In genomic region chr3:58206406-58207011, GRCh38 we compare ENCODE assay signal across 12 cellular contexts. TPM values are rescaled to one million over a fixed set of nuclear protein-coding genes. Genes with fewer than 3 reads are reported as not detected.
DNase-seq lines count a peak whose midpoint lies in the region; ATAC-seq lines count a peak whose summit lies in the region.
"Had no signal": no experiment of that assay in that cellular context is flagged by ENCODE, and none has a peak within 500 bp of the region (broad histone marks: within the 10 kb centered on the region; RNA-seq: fewer than 3 reads in every experiment).

No MANE protein-coding gene starts in this region.

- ATAC-seq in HG03196 (IDR thresholded peaks at IDR 0.05; ENCODE audit: unreplicated experiment) = no peak
- no peak for ATAC-seq in stimulated activated naive B cell treated with anti-CD40 and anti-IgM and Interleukin-4, amounts not matched to agents 10 μg/mL and 1 μg/mL and 100 μg/mL, for 72 hours (replicated peaks)

- H3K9ac ChIP-seq in GM23248 = no peak overlapping the region

- peaks cover 6% of the 10 kb centered on the region for H3K4me1 ChIP-seq in GM23248 (ENCODE audit: insufficient read depth)
- H3K4me1 ChIP-seq: tibial nerve had no signal

- H3K27ac Mint-ChIP-seq in activated T-helper 1 cell treated with anti-CD3 and anti-CD28 coated beads, Interleukin-12 subunit alpha, Interleukin-12 subunit beta, Interleukin-2, Interleukin-4 antibody, amounts not matched to agents 30 ng/mL and 10 ng/mL and 1 ng/mL, durations not matched to agents 14 hours and 24 hours and 36 hours = peak overlapping the region; percentile 20
- no peak overlapping the region for H3K27ac Mint-ChIP-seq in stimulated activated naive B cell treated with anti-CD40 and anti-IgM and Interleukin-4, amounts not matched to agents 10 μg/mL and 1 μg/mL and 100 μg/mL, for 72 hours

- in situ Hi-C loops in GM23248 (cut with MboI) = no loop called here

- H3K9me3 Mint-ChIP-seq in activated T-helper 1 cell treated with anti-CD3 and anti-CD28 coated beads, Interleukin-12 subunit alpha, Interleukin-12 subunit beta, Interleukin-2, Interleukin-4 antibody, amounts not matched to agents 30 ng/mL and 10 ng/mL and 1 ng/mL, durations not matched to agents 14 hours and 24 hours and 36 hours = no peaks in the 10 kb centered on the region
- peaks cover 1 to 2% of the 10 kb centered on the region in 2 donors for H3K9me3 Mint-ChIP-seq in stimulated activated naive B cell treated with anti-CD40 and anti-IgM and Interleukin-4, amounts not matched to agents 10 μg/mL and 1 μg/mL and 100 μg/mL, for 72 hours

- H3K4me3 Mint-ChIP-seq in activated T-helper 1 cell treated with anti-CD3 and anti-CD28 coated beads, Interleukin-12 subunit alpha, Interleukin-12 subunit beta, Interleukin-2, Interleukin-4 antibody, amounts not matched to agents 30 ng/mL and 10 ng/mL and 1 ng/mL, durations not matched to agents 14 hours and 24 hours and 36 hours = no peak overlapping the region
- no peak overlapping the region for H3K4me3 Mint-ChIP-seq in stimulated activated naive B cell treated with anti-CD40 and anti-IgM and Interleukin-4, amounts not matched to agents 10 μg/mL and 1 μg/mL and 100 μg/mL, for 72 hours
- H3K4me3 Mint-ChIP-seq: memory B cell had no signal

- H3K27ac ChIP-seq in GM23248 = no peak overlapping the region
- H3K27ac ChIP-seq: tibial nerve had no signal

- no peaks in the 10 kb centered on the region for H3K79me2 ChIP-seq in GM23248 (ENCODE audit: insufficient read depth)

- no peak overlapping the region for H3K4me2 ChIP-seq in GM23248 (ENCODE audit: unreplicated experiment)

- no peaks in the 10 kb centered on the region for H3K9me3 ChIP-seq in GM23248 (ENCODE audit: low read depth)
- H3K9me3 ChIP-seq: tibial nerve had no signal

- H4K20me1 ChIP-seq in GM23248 (ENCODE audit: insufficient read depth) = no peaks in the 10 kb centered on the region

- intact Hi-C loops in activated T-helper 1 cell treated with anti-CD3 and anti-CD28 coated beads, Interleukin-12 subunit alpha, Interleukin-12 subunit beta, Interleukin-2, Interleukin-4 antibody, amounts not matched to agents 30 ng/mL and 10 ng/mL and 1 ng/mL, durations not matched to agents 14 hours and 24 hours and 36 hours (cut with micrococcal nuclease) = loop anchor here (1.0 kb wide), 1 partner anchor 8 kb away; no protein-coding TSS in a partner anchor

- WGBS in GM23248 (ENCODE audit: low coverage in 1 of 2, low lambda C conversion rate in 2 of 2, missing lambda C conversion rate in 2 of 2), 2 experiments = 39 to 44% methylated on average over 5 of the region's 5 CpGs

- no peaks in the 10 kb centered on the region for H3K36me3 Mint-ChIP-seq in activated T-helper 1 cell treated with anti-CD3 and anti-CD28 coated beads, Interleukin-12 subunit alpha, Interleukin-12 subunit beta, Interleukin-2, Interleukin-4 antibody, amounts not matched to agents 30 ng/mL and 10 ng/mL and 1 ng/mL, durations not matched to agents 14 hours and 24 hours and 36 hours (ENCODE audit: low read depth)
- H3K36me3 Mint-ChIP-seq in stimulated activated naive B cell treated with anti-CD40 and anti-IgM and Interleukin-4, amounts not matched to agents 10 μg/mL and 1 μg/mL and 100 μg/mL, for 72 hours = peaks cover 4 to 7% of the 10 kb centered on the region in 2 donors
- H3K36me3 Mint-ChIP-seq: memory B cell had no signal

- no peaks in the 10 kb centered on the region for H3F3A ChIP-seq in GM23248 (ENCODE audit: insufficient read depth)

- H3K4me1 Mint-ChIP-seq in activated T-helper 1 cell treated with anti-CD3 and anti-CD28 coated beads, Interleukin-12 subunit alpha, Interleukin-12 subunit beta, Interleukin-2, Interleukin-4 antibody, amounts not matched to agents 30 ng/mL and 10 ng/mL and 1 ng/mL, durations not matched to agents 14 hours and 24 hours and 36 hours (ENCODE audit: low read depth) = peaks cover 20% of the 10 kb centered on the region
- H3K4me1 Mint-ChIP-seq in stimulated activated naive B cell treated with anti-CD40 and anti-IgM and Interleukin-4, amounts not matched to agents 10 μg/mL and 1 μg/mL and 100 μg/mL, for 72 hours = peaks cover 28 to 65% of the 10 kb centered on the region in 2 donors

- H3K4me3 ChIP-seq in GM23248 = no peak overlapping the region
- H3K4me3 ChIP-seq: tibial nerve had no signal

- DNase-seq in AG20443 (ENCODE audit: low spot score) (peak; percentile 82), GM23248 (peak; percentile 90), iris pigment epithelial cell (ENCODE audit: low read depth) (peak; percentile 69), NCI-H2081 (lab: John Stamatoyannopoulos, UW) (no peak), putamen (ENCODE audit: low spot score) (no peak)
- DNase-seq in activated T-helper 1 cell treated with anti-CD3 and anti-CD28 coated beads, Interleukin-12 subunit alpha, Interleukin-12 subunit beta, Interleukin-2, Interleukin-4 antibody, amounts not matched to agents 30 ng/mL and 10 ng/mL and 1 ng/mL, durations not matched to agents 14 hours and 24 hours and 36 hours (ENCODE audit: low spot score) = no peak
- no peak for DNase-seq in stimulated activated naive B cell treated with anti-CD40 and anti-IgM and Interleukin-4, amounts not matched to agents 10 μg/mL and 1 μg/mL and 100 μg/mL, for 72 hours
- DNase-seq: Karpas-422 had no signal

- H3K36me3 ChIP-seq in GM23248 (ENCODE audit: low read depth) = no peaks in the 10 kb centered on the region
- H3K36me3 ChIP-seq: tibial nerve had no signal

- H3K27me3 Mint-ChIP-seq in activated T-helper 1 cell treated with anti-CD3 and anti-CD28 coated beads, Interleukin-12 subunit alpha, Interleukin-12 subunit beta, Interleukin-2, Interleukin-4 antibody, amounts not matched to agents 30 ng/mL and 10 ng/mL and 1 ng/mL, durations not matched to agents 14 hours and 24 hours and 36 hours (ENCODE audit: insufficient read depth) = peaks cover 11% of the 10 kb centered on the region
- no peaks in the 10 kb centered on the region for H3K27me3 Mint-ChIP-seq in stimulated activated naive B cell treated with anti-CD40 and anti-IgM and Interleukin-4, amounts not matched to agents 10 μg/mL and 1 μg/mL and 100 μg/mL, for 72 hours
- H3K27me3 Mint-ChIP-seq: memory B cell had no signal

- no peaks in the 10 kb centered on the region for H3K27me3 ChIP-seq in GM23248 (replicated peaks; ENCODE audit: insufficient read depth)
- H3K27me3 ChIP-seq: tibial nerve had no signal

- no peaks in the 10 kb centered on the region for H3K9me2 ChIP-seq in GM23248 (ENCODE audit: insufficient read depth)

- H2AFZ ChIP-seq in GM23248 = no peak overlapping the region

RNA-seq across cellular contexts. Expression of gene DNASE1L3, which starts 4.3 kb away (rescaled TPM):
- total RNA-seq in GM23248 (2014; rRNA removed; shearing (Covaris generic)) = not detected in 2 replicates
- not detected in 2 replicates for polyA plus RNA-seq in GM23248 (2016; fragmentation: Nextera tagmentation; extraction: Ambion mirVana)
- total RNA-seq in activated T-helper 1 cell treated with anti-CD3 and anti-CD28 coated beads, Interleukin-12 subunit alpha, Interleukin-12 subunit beta, Interleukin-2, Interleukin-4 antibody, amounts not matched to agents 30 ng/mL and 10 ng/mL and 1 ng/mL, durations not matched to agents 14 hours and 24 hours and 36 hours = not detected in 2 replicates
- total RNA-seq: epithelial cell of proximal tubule had no signal

RNA-seq across cellular contexts. Expression of gene ABHD6, which starts 31.1 kb away (rescaled TPM):
- total RNA-seq in GM23248 (2014; rRNA removed; shearing (Covaris generic)) = 5.3 and 5.8 TPM in 2 replicates
- polyA plus RNA-seq in GM23248 (2016; fragmentation: Nextera tagmentation; extraction: Ambion mirVana) = 4.4 and 4.8 TPM in 2 replicates
- total RNA-seq in activated T-helper 1 cell treated with anti-CD3 and anti-CD28 coated beads, Interleukin-12 subunit alpha, Interleukin-12 subunit beta, Interleukin-2, Interleukin-4 antibody, amounts not matched to agents 30 ng/mL and 10 ng/mL and 1 ng/mL, durations not matched to agents 14 hours and 24 hours and 36 hours = 9.2 and 10.1 TPM in 2 replicates

Comparison
In these comparisons a context has a peak if more than half of its experiments do, and no peak if none do; other contexts are left out.
1. DNase-seq: peak in AG20443 (single experiment), GM23248 (single experiment) and iris pigment epithelial cell (single experiment); none in activated T-helper 1 cell treated with anti-CD3 and anti-CD28 coated beads, Interleukin-12 subunit alpha, Interleukin-12 subunit beta, Interleukin-2, Interleukin-4 antibody, amounts not matched to agents 30 ng/mL and 10 ng/mL and 1 ng/mL, durations not matched to agents 14 hours and 24 hours and 36 hours (single experiment), NCI-H2081 (0 of 2), stimulated activated naive B cell treated with anti-CD40 and anti-IgM and Interleukin-4, amounts not matched to agents 10 μg/mL and 1 μg/mL and 100 μg/mL, for 72 hours (single experiment) and putamen (single experiment).